Comparison of ENCODE assay signal across 1 cellular context in the genomic region with DNA sequence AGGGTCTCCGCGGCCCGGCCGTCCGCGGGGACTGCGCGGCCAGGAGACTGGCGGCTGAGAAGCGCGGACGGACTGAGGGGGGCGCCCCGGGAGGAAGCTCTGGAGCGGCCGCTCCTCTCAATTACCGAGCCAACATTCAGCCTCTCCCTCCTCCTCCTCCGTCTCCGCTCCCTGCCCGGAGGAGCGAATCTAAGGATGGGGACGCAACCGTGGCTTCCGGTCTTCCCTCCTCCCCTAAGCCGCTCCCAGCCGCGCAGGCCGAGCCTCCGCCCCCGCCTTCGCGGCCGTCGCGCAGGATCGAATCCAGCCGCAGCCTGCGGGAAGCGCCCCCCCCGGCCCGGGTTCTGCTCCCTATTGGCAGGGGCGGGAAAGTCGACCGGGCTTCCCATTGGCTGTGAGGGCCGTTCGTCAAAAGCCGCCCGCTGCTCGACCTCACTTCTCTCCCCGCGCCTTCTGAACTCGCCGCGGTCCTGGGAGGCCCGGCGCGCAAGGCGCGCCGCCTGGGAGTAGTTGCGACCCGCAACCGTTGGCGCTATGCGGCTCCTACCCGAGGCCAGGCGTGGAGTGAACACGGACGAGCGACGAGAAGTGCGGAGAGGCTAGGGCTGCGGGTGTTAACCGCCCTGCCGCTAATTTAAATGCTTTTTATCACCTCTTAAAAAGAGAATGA.
TF ChIP-seq lines count a peak whose summit lies in the region.

A gene (minus strand): TSS at position 197 of the 670 bp plus-strand sequence. CDS start 302 bp downstream, outside the sequence.

TF ChIP-seq in HepG2, 621 proteins besides CTCF, POLR2A, EP300 and RAD21 (continued from another document and continues in another):
- TF ChIP-seq, protein P1, sequence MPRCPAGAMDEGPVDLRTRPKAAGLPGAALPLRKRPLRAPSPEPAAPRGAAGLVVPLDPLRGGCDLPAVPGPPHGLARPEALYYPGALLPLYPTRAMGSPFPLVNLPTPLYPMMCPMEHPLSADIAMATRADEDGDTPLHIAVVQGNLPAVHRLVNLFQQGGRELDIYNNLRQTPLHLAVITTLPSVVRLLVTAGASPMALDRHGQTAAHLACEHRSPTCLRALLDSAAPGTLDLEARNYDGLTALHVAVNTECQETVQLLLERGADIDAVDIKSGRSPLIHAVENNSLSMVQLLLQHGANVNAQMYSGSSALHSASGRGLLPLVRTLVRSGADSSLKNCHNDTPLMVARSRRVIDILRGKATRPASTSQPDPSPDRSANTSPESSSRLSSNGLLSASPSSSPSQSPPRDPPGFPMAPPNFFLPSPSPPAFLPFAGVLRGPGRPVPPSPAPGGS (CRISPR knock-in tag; IDR thresholded peaks at IDR 0.05): peak; percentile 60; the same call in 1 of the 2 replicates
- peak; percentile 96 for TF ChIP-seq RBFOX2 (IDR thresholded peaks at IDR 0.05; ENCODE audit: low read depth, low read length)
- peak; percentile 97 for TF ChIP-seq ATF7-NPFF (CRISPR knock-in tag; IDR thresholded peaks at IDR 0.05; ENCODE audit: low read depth)
- TF ChIP-seq, protein P2, sequence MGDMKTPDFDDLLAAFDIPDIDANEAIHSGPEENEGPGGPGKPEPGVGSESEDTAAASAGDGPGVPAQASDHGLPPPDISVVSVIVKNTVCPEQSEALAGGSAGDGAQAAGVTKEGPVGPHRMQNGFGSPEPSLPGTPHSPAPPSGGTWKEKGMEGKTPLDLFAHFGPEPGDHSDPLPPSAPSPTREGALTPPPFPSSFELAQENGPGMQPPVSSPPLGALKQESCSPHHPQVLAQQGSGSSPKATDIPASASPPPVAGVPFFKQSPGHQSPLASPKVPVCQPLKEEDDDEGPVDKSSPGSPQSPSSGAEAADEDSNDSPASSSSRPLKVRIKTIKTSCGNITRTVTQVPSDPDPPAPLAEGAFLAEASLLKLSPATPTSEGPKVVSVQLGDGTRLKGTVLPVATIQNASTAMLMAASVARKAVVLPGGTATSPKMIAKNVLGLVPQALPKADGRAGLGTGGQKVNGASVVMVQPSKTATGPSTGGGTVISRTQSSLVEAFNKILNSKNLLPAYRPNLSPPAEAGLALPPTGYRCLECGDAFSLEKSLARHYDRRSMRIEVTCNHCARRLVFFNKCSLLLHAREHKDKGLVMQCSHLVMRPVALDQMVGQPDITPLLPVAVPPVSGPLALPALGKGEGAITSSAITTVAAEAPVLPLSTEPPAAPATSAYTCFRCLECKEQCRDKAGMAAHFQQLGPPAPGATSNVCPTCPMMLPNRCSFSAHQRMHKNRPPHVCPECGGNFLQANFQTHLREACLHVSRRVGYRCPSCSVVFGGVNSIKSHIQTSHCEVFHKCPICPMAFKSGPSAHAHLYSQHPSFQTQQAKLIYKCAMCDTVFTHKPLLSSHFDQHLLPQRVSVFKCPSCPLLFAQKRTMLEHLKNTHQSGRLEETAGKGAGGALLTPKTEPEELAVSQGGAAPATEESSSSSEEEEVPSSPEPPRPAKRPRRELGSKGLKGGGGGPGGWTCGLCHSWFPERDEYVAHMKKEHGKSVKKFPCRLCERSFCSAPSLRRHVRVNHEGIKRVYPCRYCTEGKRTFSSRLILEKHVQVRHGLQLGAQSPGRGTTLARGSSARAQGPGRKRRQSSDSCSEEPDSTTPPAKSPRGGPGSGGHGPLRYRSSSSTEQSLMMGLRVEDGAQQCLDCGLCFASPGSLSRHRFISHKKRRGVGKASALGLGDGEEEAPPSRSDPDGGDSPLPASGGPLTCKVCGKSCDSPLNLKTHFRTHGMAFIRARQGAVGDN (CRISPR knock-in tag; IDR thresholded peaks at IDR 0.05): peak; percentile 89
- TF ChIP-seq MZF1 (CRISPR knock-in tag; IDR thresholded peaks at IDR 0.05; ENCODE audit: borderline replicate concordance): 0 out of 2 replicates have a peak, but pooled peaks have one; percentile 55
- TF ChIP-seq, protein P3, sequence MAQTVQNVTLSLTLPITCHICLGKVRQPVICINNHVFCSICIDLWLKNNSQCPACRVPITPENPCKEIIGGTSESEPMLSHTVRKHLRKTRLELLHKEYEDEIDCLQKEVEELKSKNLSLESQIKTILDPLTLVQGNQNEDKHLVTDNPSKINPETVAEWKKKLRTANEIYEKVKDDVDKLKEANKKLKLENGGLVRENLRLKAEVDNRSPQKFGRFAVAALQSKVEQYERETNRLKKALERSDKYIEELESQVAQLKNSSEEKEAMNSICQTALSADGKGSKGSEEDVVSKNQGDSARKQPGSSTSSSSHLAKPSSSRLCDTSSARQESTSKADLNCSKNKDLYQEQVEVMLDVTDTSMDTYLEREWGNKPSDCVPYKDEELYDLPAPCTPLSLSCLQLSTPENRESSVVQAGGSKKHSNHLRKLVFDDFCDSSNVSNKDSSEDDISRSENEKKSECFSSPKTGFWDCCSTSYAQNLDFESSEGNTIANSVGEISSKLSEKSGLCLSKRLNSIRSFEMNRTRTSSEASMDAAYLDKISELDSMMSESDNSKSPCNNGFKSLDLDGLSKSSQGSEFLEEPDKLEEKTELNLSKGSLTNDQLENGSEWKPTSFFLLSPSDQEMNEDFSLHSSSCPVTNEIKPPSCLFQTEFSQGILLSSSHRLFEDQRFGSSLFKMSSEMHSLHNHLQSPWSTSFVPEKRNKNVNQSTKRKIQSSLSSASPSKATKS (CRISPR knock-in tag; IDR thresholded peaks at IDR 0.05): peak; percentile 11; the same call in 1 of the 2 replicates
- TF ChIP-seq SIX4 (CRISPR knock-in tag; IDR thresholded peaks at IDR 0.05): peak; percentile 72
- no peak for TF ChIP-seq NR2F6 (IDR thresholded peaks at IDR 0.05)
- 0 out of 2 replicates have a peak, but pooled peaks have one; percentile 50 for TF ChIP-seq NR2F6 (CRISPR knock-in tag; IDR thresholded peaks at IDR 0.05)
- TF ChIP-seq, protein P4, sequence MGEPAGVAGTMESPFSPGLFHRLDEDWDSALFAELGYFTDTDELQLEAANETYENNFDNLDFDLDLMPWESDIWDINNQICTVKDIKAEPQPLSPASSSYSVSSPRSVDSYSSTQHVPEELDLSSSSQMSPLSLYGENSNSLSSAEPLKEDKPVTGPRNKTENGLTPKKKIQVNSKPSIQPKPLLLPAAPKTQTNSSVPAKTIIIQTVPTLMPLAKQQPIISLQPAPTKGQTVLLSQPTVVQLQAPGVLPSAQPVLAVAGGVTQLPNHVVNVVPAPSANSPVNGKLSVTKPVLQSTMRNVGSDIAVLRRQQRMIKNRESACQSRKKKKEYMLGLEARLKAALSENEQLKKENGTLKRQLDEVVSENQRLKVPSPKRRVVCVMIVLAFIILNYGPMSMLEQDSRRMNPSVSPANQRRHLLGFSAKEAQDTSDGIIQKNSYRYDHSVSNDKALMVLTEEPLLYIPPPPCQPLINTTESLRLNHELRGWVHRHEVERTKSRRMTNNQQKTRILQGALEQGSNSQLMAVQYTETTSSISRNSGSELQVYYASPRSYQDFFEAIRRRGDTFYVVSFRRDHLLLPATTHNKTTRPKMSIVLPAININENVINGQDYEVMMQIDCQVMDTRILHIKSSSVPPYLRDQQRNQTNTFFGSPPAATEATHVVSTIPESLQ (CRISPR knock-in tag; conservative IDR thresholded peaks at IDR 0.05): 0 out of 2 replicates have a peak, but pooled peaks have one; percentile 75
- TF ChIP-seq HMGA1 (CRISPR knock-in tag; conservative IDR thresholded peaks at IDR 0.05): no peak
- TF ChIP-seq ZNF367 (CRISPR knock-in tag; IDR thresholded peaks at IDR 0.05; ENCODE audit: borderline replicate concordance): peak; percentile 49; the same call in 1 of the 2 replicates
- TF ChIP-seq, protein P5, sequence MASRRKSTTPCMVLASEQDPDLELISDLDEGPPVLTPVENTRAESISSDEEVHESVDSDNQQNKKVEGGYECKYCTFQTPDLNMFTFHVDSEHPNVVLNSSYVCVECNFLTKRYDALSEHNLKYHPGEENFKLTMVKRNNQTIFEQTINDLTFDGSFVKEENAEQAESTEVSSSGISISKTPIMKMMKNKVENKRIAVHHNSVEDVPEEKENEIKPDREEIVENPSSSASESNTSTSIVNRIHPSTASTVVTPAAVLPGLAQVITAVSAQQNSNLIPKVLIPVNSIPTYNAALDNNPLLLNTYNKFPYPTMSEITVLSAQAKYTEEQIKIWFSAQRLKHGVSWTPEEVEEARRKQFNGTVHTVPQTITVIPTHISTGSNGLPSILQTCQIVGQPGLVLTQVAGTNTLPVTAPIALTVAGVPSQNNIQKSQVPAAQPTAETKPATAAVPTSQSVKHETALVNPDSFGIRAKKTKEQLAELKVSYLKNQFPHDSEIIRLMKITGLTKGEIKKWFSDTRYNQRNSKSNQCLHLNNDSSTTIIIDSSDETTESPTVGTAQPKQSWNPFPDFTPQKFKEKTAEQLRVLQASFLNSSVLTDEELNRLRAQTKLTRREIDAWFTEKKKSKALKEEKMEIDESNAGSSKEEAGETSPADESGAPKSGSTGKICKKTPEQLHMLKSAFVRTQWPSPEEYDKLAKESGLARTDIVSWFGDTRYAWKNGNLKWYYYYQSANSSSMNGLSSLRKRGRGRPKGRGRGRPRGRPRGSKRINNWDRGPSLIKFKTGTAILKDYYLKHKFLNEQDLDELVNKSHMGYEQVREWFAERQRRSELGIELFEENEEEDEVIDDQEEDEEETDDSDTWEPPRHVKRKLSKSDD (CRISPR knock-in tag; IDR thresholded peaks at IDR 0.05; ENCODE audit: low read depth): peak; percentile 80
- peak; percentile 96 for TF ChIP-seq HNRNPLL (IDR thresholded peaks at IDR 0.05; ENCODE audit: low read depth, low read length, poor library complexity, severe bottlenecking)
- TF ChIP-seq ZNF430 (CRISPR knock-in tag; IDR thresholded peaks at IDR 0.05): no peak; the same call in 1 of the 2 replicates
- peak; percentile 92 for TF ChIP-seq ZMYM2 (CRISPR knock-in tag; IDR thresholded peaks at IDR 0.05)
- peak; percentile 87 for TF ChIP-seq KAT8 (CRISPR knock-in tag; IDR thresholded peaks at IDR 0.05)
- TF ChIP-seq GFI1 (CRISPR knock-in tag; IDR thresholded peaks at IDR 0.05; ENCODE audit: borderline replicate concordance): no peak; the same call in 1 of the 2 replicates
- TF ChIP-seq, protein P6, sequence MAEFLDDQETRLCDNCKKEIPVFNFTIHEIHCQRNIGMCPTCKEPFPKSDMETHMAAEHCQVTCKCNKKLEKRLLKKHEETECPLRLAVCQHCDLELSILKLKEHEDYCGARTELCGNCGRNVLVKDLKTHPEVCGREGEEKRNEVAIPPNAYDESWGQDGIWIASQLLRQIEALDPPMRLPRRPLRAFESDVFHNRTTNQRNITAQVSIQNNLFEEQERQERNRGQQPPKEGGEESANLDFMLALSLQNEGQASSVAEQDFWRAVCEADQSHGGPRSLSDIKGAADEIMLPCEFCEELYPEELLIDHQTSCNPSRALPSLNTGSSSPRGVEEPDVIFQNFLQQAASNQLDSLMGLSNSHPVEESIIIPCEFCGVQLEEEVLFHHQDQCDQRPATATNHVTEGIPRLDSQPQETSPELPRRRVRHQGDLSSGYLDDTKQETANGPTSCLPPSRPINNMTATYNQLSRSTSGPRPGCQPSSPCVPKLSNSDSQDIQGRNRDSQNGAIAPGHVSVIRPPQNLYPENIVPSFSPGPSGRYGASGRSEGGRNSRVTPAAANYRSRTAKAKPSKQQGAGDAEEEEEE (CRISPR knock-in tag; IDR thresholded peaks at IDR 0.05; ENCODE audit: borderline replicate concordance): peak; percentile 65; the same call in 1 of the 2 replicates
- TF ChIP-seq, protein P7, sequence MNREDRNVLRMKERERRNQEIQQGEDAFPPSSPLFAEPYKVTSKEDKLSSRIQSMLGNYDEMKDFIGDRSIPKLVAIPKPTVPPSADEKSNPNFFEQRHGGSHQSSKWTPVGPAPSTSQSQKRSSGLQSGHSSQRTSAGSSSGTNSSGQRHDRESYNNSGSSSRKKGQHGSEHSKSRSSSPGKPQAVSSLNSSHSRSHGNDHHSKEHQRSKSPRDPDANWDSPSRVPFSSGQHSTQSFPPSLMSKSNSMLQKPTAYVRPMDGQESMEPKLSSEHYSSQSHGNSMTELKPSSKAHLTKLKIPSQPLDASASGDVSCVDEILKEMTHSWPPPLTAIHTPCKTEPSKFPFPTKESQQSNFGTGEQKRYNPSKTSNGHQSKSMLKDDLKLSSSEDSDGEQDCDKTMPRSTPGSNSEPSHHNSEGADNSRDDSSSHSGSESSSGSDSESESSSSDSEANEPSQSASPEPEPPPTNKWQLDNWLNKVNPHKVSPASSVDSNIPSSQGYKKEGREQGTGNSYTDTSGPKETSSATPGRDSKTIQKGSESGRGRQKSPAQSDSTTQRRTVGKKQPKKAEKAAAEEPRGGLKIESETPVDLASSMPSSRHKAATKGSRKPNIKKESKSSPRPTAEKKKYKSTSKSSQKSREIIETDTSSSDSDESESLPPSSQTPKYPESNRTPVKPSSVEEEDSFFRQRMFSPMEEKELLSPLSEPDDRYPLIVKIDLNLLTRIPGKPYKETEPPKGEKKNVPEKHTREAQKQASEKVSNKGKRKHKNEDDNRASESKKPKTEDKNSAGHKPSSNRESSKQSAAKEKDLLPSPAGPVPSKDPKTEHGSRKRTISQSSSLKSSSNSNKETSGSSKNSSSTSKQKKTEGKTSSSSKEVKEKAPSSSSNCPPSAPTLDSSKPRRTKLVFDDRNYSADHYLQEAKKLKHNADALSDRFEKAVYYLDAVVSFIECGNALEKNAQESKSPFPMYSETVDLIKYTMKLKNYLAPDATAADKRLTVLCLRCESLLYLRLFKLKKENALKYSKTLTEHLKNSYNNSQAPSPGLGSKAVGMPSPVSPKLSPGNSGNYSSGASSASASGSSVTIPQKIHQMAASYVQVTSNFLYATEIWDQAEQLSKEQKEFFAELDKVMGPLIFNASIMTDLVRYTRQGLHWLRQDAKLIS (CRISPR knock-in tag; IDR thresholded peaks at IDR 0.05): peak; percentile 89; the same call in 1 of the 2 replicates
- TF ChIP-seq REPIN1 (CRISPR knock-in tag; IDR thresholded peaks at IDR 0.05; ENCODE audit: borderline replicate concordance, low read depth): peak; percentile 49; the same call in 1 of the 2 replicates
- TF ChIP-seq, protein P8, sequence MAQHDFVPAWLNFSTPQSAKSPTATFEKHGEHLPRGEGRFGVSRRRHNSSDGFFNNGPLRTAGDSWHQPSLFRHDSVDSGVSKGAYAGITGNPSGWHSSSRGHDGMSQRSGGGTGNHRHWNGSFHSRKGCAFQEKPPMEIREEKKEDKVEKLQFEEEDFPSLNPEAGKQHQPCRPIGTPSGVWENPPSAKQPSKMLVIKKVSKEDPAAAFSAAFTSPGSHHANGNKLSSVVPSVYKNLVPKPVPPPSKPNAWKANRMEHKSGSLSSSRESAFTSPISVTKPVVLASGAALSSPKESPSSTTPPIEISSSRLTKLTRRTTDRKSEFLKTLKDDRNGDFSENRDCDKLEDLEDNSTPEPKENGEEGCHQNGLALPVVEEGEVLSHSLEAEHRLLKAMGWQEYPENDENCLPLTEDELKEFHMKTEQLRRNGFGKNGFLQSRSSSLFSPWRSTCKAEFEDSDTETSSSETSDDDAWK (CRISPR knock-in tag; IDR thresholded peaks at IDR 0.05): no peak
- TF ChIP-seq, protein P9, sequence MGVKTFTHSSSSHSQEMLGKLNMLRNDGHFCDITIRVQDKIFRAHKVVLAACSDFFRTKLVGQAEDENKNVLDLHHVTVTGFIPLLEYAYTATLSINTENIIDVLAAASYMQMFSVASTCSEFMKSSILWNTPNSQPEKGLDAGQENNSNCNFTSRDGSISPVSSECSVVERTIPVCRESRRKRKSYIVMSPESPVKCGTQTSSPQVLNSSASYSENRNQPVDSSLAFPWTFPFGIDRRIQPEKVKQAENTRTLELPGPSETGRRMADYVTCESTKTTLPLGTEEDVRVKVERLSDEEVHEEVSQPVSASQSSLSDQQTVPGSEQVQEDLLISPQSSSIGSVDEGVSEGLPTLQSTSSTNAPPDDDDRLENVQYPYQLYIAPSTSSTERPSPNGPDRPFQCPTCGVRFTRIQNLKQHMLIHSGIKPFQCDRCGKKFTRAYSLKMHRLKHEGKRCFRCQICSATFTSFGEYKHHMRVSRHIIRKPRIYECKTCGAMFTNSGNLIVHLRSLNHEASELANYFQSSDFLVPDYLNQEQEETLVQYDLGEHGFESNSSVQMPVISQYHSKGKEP (CRISPR knock-in tag; IDR thresholded peaks at IDR 0.05): peak; percentile 92
- no peak for TF ChIP-seq ZNF484 (CRISPR knock-in tag; IDR thresholded peaks at IDR 0.05; ENCODE audit: borderline replicate concordance, low read depth)
